In the genomic region with DNA sequence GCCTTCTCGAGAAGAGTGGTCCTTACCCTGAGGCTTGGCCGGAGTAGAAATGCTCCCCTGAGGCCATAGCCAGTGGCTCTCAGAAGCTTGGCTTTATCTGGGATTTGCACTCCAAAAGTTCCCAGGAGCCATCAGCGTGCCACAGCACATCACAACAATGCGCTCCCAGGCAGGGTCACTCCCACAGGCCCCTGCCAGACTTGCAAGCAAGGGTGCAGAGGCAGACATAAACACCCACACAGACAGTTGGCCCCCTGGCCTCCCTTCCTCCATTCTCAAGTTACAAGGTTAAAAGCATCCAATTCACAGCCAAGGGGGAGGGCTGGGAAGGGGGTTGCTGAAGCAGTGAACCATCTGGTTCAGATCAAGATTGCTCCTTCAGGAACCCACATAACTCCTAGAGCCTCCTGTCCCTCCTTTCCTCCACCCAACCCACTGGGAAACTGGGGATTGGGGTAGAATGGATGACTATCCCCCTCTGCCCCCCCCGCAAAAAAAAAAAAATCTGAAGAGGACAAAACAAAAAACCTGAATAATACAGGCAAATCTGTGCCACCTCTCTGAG, we compare ENCODE assay signal across 8 cellular contexts. TPM values are rescaled to one million over a fixed set of nuclear protein-coding genes. Genes with fewer than 3 reads are reported as not detected.
DNase-seq lines count a peak whose midpoint lies in the region; ATAC-seq lines count a peak whose summit lies in the region.

No MANE protein-coding gene starts in this region.

- H3K4me3 Mint-ChIP-seq in CD4-positive, alpha-beta memory T cell = peak overlapping the region; percentile 90 to 98 (median 94)

- peak overlapping the region; percentile 78 for H4K8ac ChIP-seq in mesendoderm (ENCODE audit: low read depth, low read length)

- H3K27me3 Mint-ChIP-seq in CD4-positive, alpha-beta memory T cell = no peaks in the 10 kb centered on the region

- H3K27me3 ChIP-seq in CD4-positive, alpha-beta memory T cell (ENCODE audit: insufficient read depth, low read length) = no peaks in the 10 kb centered on the region
- H3K27me3 ChIP-seq in mesendoderm (ENCODE audit: insufficient read depth, low read length, poor library complexity) = no peaks in the 10 kb centered on the region

- no CpG with 5 or more reads among the region's 5 CpGs for WGBS in mesendoderm (ENCODE audit: extremely low coverage, insufficient coverage, low lambda C conversion rate)

- peaks cover 26 to 69% (median 52%) of the 10 kb centered on the region in 4 donors for H3K4me1 Mint-ChIP-seq in CD4-positive, alpha-beta memory T cell

- H3K4me3 ChIP-seq in CD4-positive, alpha-beta memory T cell (ENCODE audit: low read length in 2 of 2) = peak overlapping the region in 1 of 2 donors; percentile 67
- peak overlapping the region; percentile 89 for H3K4me3 ChIP-seq in mesendoderm (ENCODE audit: low read length)

- no peak overlapping the region for H2AK5ac ChIP-seq in mesendoderm (ENCODE audit: low read length)

- ATAC-seq in HG03520 (IDR thresholded peaks at IDR 0.05; ENCODE audit: unreplicated experiment) = no peak

- peaks cover 4% of the 10 kb centered on the region for H3K36me3 ChIP-seq in CD4-positive, alpha-beta memory T cell (ENCODE audit: insufficient read depth, low read length)
- peaks cover 2% of the 10 kb centered on the region for H3K36me3 ChIP-seq in mesendoderm (ENCODE audit: control insufficient read depth, insufficient read depth, low read length)

- intact Hi-C loops in CD4-positive, alpha-beta memory T cell (cut with micrococcal nuclease) = no loop called here

- POLR2A ChIA-PET in CD4-positive, alpha-beta memory T cell (lab: Charles Lee; ENCODE audit: partially characterized antibody) = interaction anchor here (1.1 to 3.8 kb wide), 7 partner anchors 15 to 86 kb away, joined by 3 to 59 read pairs (median 4); partner anchors contain the start of gene FCSK

- H3K4me2 ChIP-seq in mesendoderm (ENCODE audit: low read length) = peak overlapping the region; percentile 63

- H3K79me2 ChIP-seq in mesendoderm (ENCODE audit: control insufficient read depth, insufficient read depth, low read length) = peaks cover 55% of the 10 kb centered on the region

- peaks cover 46% of the 10 kb centered on the region for H3K4me1 ChIP-seq in CD4-positive, alpha-beta memory T cell (ENCODE audit: insufficient read depth, low read length)
- H3K4me1 ChIP-seq in mesendoderm (ENCODE audit: control insufficient read depth, low read depth, low read length) = peaks cover 21% of the 10 kb centered on the region

- no peaks in the 10 kb centered on the region for H3K9me3 Mint-ChIP-seq in CD4-positive, alpha-beta memory T cell

- H3K36me3 Mint-ChIP-seq in CD4-positive, alpha-beta memory T cell = peaks cover 0 to 13% of the 10 kb centered on the region in 2 donors

- DNase-seq in CD4-positive, alpha-beta memory T cell = no peak
- DNase-seq in HuH-7 (ENCODE audit: low spot score) (peak; percentile 65), amniotic epithelial cell (ENCODE audit: low read depth) (peak; percentile 93), mesendoderm (peak; percentile 97), NCI-H774 (lab: John Stamatoyannopoulos, UW) (no peak), NCI-H128 (lab: John Stamatoyannopoulos, UW; ENCODE audit: unreplicated experiment) (no peak), mesenteric fat pad (ENCODE audit: low spot score) (no peak)

- peak overlapping the region; percentile 94 for H2BK5ac ChIP-seq in mesendoderm (ENCODE audit: low read length)

- H3K27ac ChIP-seq in CD4-positive, alpha-beta memory T cell (ENCODE audit: low read depth, low read length) = no peak overlapping the region
- H3K27ac ChIP-seq in mesendoderm (ENCODE audit: low read depth, low read length) = peak overlapping the region; percentile 72

- H3K23ac ChIP-seq in mesendoderm (ENCODE audit: low read length) = peak overlapping the region; percentile 75

- H3K9me3 ChIP-seq in CD4-positive, alpha-beta memory T cell (ENCODE audit: control insufficient read depth in 1 of 2, low read length in 2 of 2) = no peaks in the 10 kb centered on the region

- CTCF ChIA-PET in CD4-positive, alpha-beta memory T cell (lab: Charles Lee; ENCODE audit: partially characterized antibody) = interaction anchor here (2.0 kb wide), 1 partner anchor 42 kb away, joined by 4 read pairs; no protein-coding TSS in a partner anchor

- H2BK120ac ChIP-seq in mesendoderm (ENCODE audit: low read depth, low read length) = no peak overlapping the region

- H4K5ac ChIP-seq in mesendoderm (ENCODE audit: low read length) = no peak overlapping the region

- peak overlapping the region; percentile 67 to 95 (median 88) for H3K27ac Mint-ChIP-seq in CD4-positive, alpha-beta memory T cell

- peak overlapping the region; percentile 84 for H3K9ac ChIP-seq in mesendoderm (ENCODE audit: low read length)

- H3K79me1 ChIP-seq in mesendoderm (ENCODE audit: low read length) = peaks cover 23% of the 10 kb centered on the region

- no peak overlapping the region for H3K4ac ChIP-seq in mesendoderm (ENCODE audit: low read depth, low read length)

- H3K56ac ChIP-seq in mesendoderm (ENCODE audit: low read length) = peak overlapping the region; percentile 87

- H3K18ac ChIP-seq in mesendoderm (ENCODE audit: low read length) = peak overlapping the region; percentile 28

- no peak overlapping the region for H2BK15ac ChIP-seq in mesendoderm (replicated peaks; ENCODE audit: low read depth)

RNA-seq across cellular contexts. Expression of gene ST3GAL2, which starts 1.8 kb away (rescaled TPM):
- 10 to 100 TPM; 27.5 to 30.8 TPM for total RNA-seq in CD4-positive, alpha-beta memory T cell
- polyA plus RNA-seq in CD4-positive, alpha-beta memory T cell = 10 to 100 TPM; 10.0 to 15.8 TPM
- 23.5 TPM for polyA plus RNA-seq in mesendoderm (2013, experiment 1 of 2)
- 23.1 TPM for polyA plus RNA-seq in mesendoderm (2013, experiment 2 of 2)
- total RNA-seq in mesenteric fat pad = 25.9 TPM

RNA-seq across cellular contexts. Expression of gene FCSK, which starts 17.3 kb away (rescaled TPM):
- total RNA-seq in CD4-positive, alpha-beta memory T cell = 10 to 100 TPM; 41.7 to 42.8 TPM
- 10 to 100 TPM in 1 of 2 donors, 1 to 10 TPM in 1; 7.4 to 10.8 TPM for polyA plus RNA-seq in CD4-positive, alpha-beta memory T cell
- 1.4 TPM for polyA plus RNA-seq in mesendoderm (2013, experiment 1 of 2)
- 1.4 TPM for polyA plus RNA-seq in mesendoderm (2013, experiment 2 of 2)
- total RNA-seq in mesenteric fat pad = 11.5 TPM

Comparison
In these comparisons a context has a peak if more than half of its experiments do, and no peak if none do; other contexts are left out.
1. DNase-seq: peak in HuH-7 (single experiment), amniotic epithelial cell (single experiment) and mesendoderm (single experiment); none in CD4-positive, alpha-beta memory T cell (0 of 5), NCI-H774 (single experiment), NCI-H128 (single experiment) and mesenteric fat pad (single experiment).